Comparison of ENCODE assay signal across 9 cellular contexts in genomic region chr10:30057421-30057841, GRCh38. TPM values are rescaled to one million over a fixed set of nuclear protein-coding genes. Genes with fewer than 3 reads are reported as not detected.
DNase-seq lines count a peak whose midpoint lies in the region; ATAC-seq and TF ChIP-seq lines count a peak whose summit lies in the region.
"Had no signal": no experiment of that assay in that cellular context is flagged by ENCODE, and none has a peak within 500 bp of the region (broad histone marks: within the 10 kb centered on the region; RNA-seq: fewer than 3 reads in every experiment).

No MANE protein-coding gene starts in this region.

- DNase-seq in A673 (ENCODE audit: low spot score), result no peak
- no peak for DNase-seq in endothelial cell (ENCODE audit: low spot score)
- DNase-seq in neural crest cell (ENCODE audit: low read depth, low spot score), result no peak
- DNase-seq in activated CD4-positive, alpha-beta memory T cell treated with anti-CD3 and anti-CD28 coated beads for 36 hours, result no peak
- DNase-seq in activated CD4-positive, alpha-beta T cell treated with anti-CD3 and anti-CD28 coated beads for 36 hours, result no peak
- no peak for DNase-seq in SK-N-DZ (ENCODE audit: low spot score)
- DNase-seq: CD4-positive, alpha-beta T cell had no signal

- H3K27ac ChIP-seq in A673 (ENCODE audit: low read depth, low read length, poor library complexity, severe bottlenecking) (peak overlapping the region; percentile 83), HUES6 (ENCODE audit: low read depth, low read length) (peak overlapping the region; percentile 22; the same call in 1 of the 2 replicates)

- H3K4me3 ChIP-seq in A673 (ENCODE audit: low read depth, low read length, poor library complexity, severe bottlenecking) (peak overlapping the region; percentile 79), HUES6 (ENCODE audit: low read depth, low read length) (peak overlapping the region; percentile 73; the same call in 1 of the 2 replicates)

- H3K36me3 Mint-ChIP-seq in endothelial cell (ENCODE audit: low read depth, unreplicated experiment), result peaks cover 14% of the 10 kb centered on the region
- no peaks in the 10 kb centered on the region for H3K36me3 Mint-ChIP-seq in neural crest cell (ENCODE audit: low read depth)
- no peaks in the 10 kb centered on the region for H3K36me3 Mint-ChIP-seq in activated CD4-positive, alpha-beta memory T cell treated with anti-CD3 and anti-CD28 coated beads for 36 hours
- H3K36me3 Mint-ChIP-seq in activated CD4-positive, alpha-beta T cell treated with anti-CD3 and anti-CD28 coated beads for 36 hours (ENCODE audit: low read depth), result no peaks in the 10 kb centered on the region

- H3K36me3 ChIP-seq in A673 (ENCODE audit: insufficient read depth, low read length, poor library complexity, severe bottlenecking), result peaks cover 6% of the 10 kb centered on the region
- no peaks in the 10 kb centered on the region for H3K36me3 ChIP-seq in HUES6 (ENCODE audit: control insufficient read depth, insufficient read depth, low read length)

- peak overlapping the region; percentile 97 for H3K4me3 Mint-ChIP-seq in endothelial cell (ENCODE audit: unreplicated experiment)
- H3K4me3 Mint-ChIP-seq in neural crest cell, result peak overlapping the region; percentile 83
- H3K4me3 Mint-ChIP-seq in activated CD4-positive, alpha-beta memory T cell treated with anti-CD3 and anti-CD28 coated beads for 36 hours, result no peak overlapping the region
- H3K4me3 Mint-ChIP-seq in activated CD4-positive, alpha-beta T cell treated with anti-CD3 and anti-CD28 coated beads for 36 hours, result no peak overlapping the region

- intact Hi-C loops in A673 (cut with micrococcal nuclease; ENCODE audit: unreplicated experiment), result no loop called here
- intact Hi-C loops in activated CD4-positive, alpha-beta memory T cell treated with anti-CD3 and anti-CD28 coated beads for 36 hours (cut with micrococcal nuclease), result no loop called here
- intact Hi-C loops in activated CD4-positive, alpha-beta T cell treated with anti-CD3 and anti-CD28 coated beads for 36 hours (cut with DNase I, micrococcal nuclease), result no loop called here

- POLR2A ChIA-PET in A673 (lab: Charles Lee; ENCODE audit: low non-redundant PET), result no interaction called here
- POLR2A ChIA-PET in activated CD4-positive, alpha-beta memory T cell treated with anti-CD3 and anti-CD28 coated beads for 36 hours (lab: Charles Lee), result no interaction called here
- POLR2A ChIA-PET in activated CD4-positive, alpha-beta T cell treated with anti-CD3 and anti-CD28 coated beads for 36 hours (lab: Charles Lee), result no interaction called here

- TF ChIP-seq CTCF in A673 (conservative IDR thresholded peaks at IDR 0.05; ENCODE audit: low read depth, low read length), result no peak
- TF ChIP-seq CTCF in endothelial cell (IDR thresholded peaks at IDR 0.05; ENCODE audit: unreplicated experiment), result no peak
- TF ChIP-seq CTCF in neural crest cell (conservative IDR thresholded peaks at IDR 0.05), result no peak

- H3K9me3 ChIP-seq in A673 (ENCODE audit: low read depth, low read length, poor library complexity, severe bottlenecking) (no peaks in the 10 kb centered on the region), HUES6 (ENCODE audit: control insufficient read depth, insufficient read depth, low read depth, low read length) (no peaks in the 10 kb centered on the region)

- H3K27ac Mint-ChIP-seq in endothelial cell (ENCODE audit: unreplicated experiment) (peak overlapping the region; percentile 93), neural crest cell (ENCODE audit: unreplicated experiment) (no peak overlapping the region)
- no peak overlapping the region for H3K27ac Mint-ChIP-seq in activated CD4-positive, alpha-beta memory T cell treated with anti-CD3 and anti-CD28 coated beads for 36 hours
- H3K27ac Mint-ChIP-seq in activated CD4-positive, alpha-beta T cell treated with anti-CD3 and anti-CD28 coated beads for 36 hours, result no peak overlapping the region
- H3K27ac Mint-ChIP-seq: CD4-positive, alpha-beta T cell had no signal

- H3K9me3 Mint-ChIP-seq in endothelial cell (ENCODE audit: unreplicated experiment) (no peaks in the 10 kb centered on the region), neural crest cell (no peaks in the 10 kb centered on the region)
- H3K9me3 Mint-ChIP-seq in activated CD4-positive, alpha-beta memory T cell treated with anti-CD3 and anti-CD28 coated beads for 36 hours, result no peaks in the 10 kb centered on the region
- no peaks in the 10 kb centered on the region for H3K9me3 Mint-ChIP-seq in activated CD4-positive, alpha-beta T cell treated with anti-CD3 and anti-CD28 coated beads for 36 hours (ENCODE audit: low read depth)
- H3K9me3 Mint-ChIP-seq: CD4-positive, alpha-beta T cell had no signal

- H3K27me3 Mint-ChIP-seq in endothelial cell (ENCODE audit: unreplicated experiment) (peaks cover 16% of the 10 kb centered on the region), neural crest cell (ENCODE audit: low read depth) (peaks cover 60% of the 10 kb centered on the region)
- peaks cover 37% of the 10 kb centered on the region for H3K27me3 Mint-ChIP-seq in activated CD4-positive, alpha-beta memory T cell treated with anti-CD3 and anti-CD28 coated beads for 36 hours
- H3K27me3 Mint-ChIP-seq in activated CD4-positive, alpha-beta T cell treated with anti-CD3 and anti-CD28 coated beads for 36 hours, result peaks cover 44% of the 10 kb centered on the region

- H3K27me3 ChIP-seq in A673 (replicated peaks; ENCODE audit: insufficient read depth, low read depth, low read length, poor library complexity) (no peaks in the 10 kb centered on the region), HUES6 (ENCODE audit: control insufficient read depth, insufficient read depth, low read length) (peaks cover 39% of the 10 kb centered on the region)

- H3K4me1 Mint-ChIP-seq in endothelial cell (ENCODE audit: unreplicated experiment), result peaks cover 59% of the 10 kb centered on the region
- H3K4me1 Mint-ChIP-seq in neural crest cell, result peaks cover 19% of the 10 kb centered on the region
- peaks cover 8% of the 10 kb centered on the region for H3K4me1 Mint-ChIP-seq in activated CD4-positive, alpha-beta memory T cell treated with anti-CD3 and anti-CD28 coated beads for 36 hours (ENCODE audit: low read depth)
- peaks cover 5% of the 10 kb centered on the region for H3K4me1 Mint-ChIP-seq in activated CD4-positive, alpha-beta T cell treated with anti-CD3 and anti-CD28 coated beads for 36 hours

- no peak for ATAC-seq in activated CD4-positive, alpha-beta T cell treated with anti-CD3 and anti-CD28 coated beads for 36 hours
- no peak for ATAC-seq in activated CD4-positive, CD25-positive, alpha-beta regulatory T cell treated with anti-CD3 and anti-CD28 coated beads, Interleukin-2, amount 50 U/mL, for 24 hours

- peak overlapping the region; percentile 86 for H3K9ac ChIP-seq in HUES6 (ENCODE audit: low read length)

- CTCF ChIA-PET in A673 (lab: Charles Lee), result no interaction called here
- CTCF ChIA-PET in activated CD4-positive, alpha-beta memory T cell treated with anti-CD3 and anti-CD28 coated beads for 36 hours (lab: Charles Lee), result interaction anchor here (1.0 kb wide), 1 partner anchor 31 kb away, joined by 3 read pairs; no protein-coding TSS in a partner anchor
- CTCF ChIA-PET in activated CD4-positive, alpha-beta T cell treated with anti-CD3 and anti-CD28 coated beads for 36 hours (lab: Charles Lee), result interaction anchor here (0.6 to 1.0 kb wide), 3 partner anchors 13 to 223 kb away, joined by 3 to 5 read pairs (median 3); no protein-coding TSS in a partner anchor

- BruUV-seq in A673 (replicated peaks; lab: Mats Ljungman, UMichigan), result no TSS peak

- peaks cover 56% of the 10 kb centered on the region for H3K4me1 ChIP-seq in A673 (ENCODE audit: insufficient read depth, low read length, poor library complexity, severe bottlenecking)
- peaks cover 34% of the 10 kb centered on the region for H3K4me1 ChIP-seq in HUES6 (ENCODE audit: control insufficient read depth, insufficient read depth, low read length)

RNA-seq across cellular contexts. Expression of gene JCAD, which starts 2.0 kb away (rescaled TPM):
- total RNA-seq in A673 (2021), result 62.0 and 65.8 TPM in 2 replicates
- total RNA-seq in endothelial cell (ENCODE audit: unreplicated experiment), result 234 TPM
- 0.61 and 1.2 TPM in 2 replicates for total RNA-seq in neural crest cell
- under 1 TPM in 1 of 2 experiments, not detected in 1; 0.05 TPM for total RNA-seq in activated CD4-positive, alpha-beta memory T cell treated with anti-CD3 and anti-CD28 coated beads for 36 hours
- total RNA-seq in activated CD4-positive, alpha-beta T cell treated with anti-CD3 and anti-CD28 coated beads for 36 hours, result not detected
- not detected in 2 replicates for polyA plus RNA-seq in SK-N-DZ (2014; cell fraction: cytosol; rRNA removed)
- not detected in 2 replicates for polyA plus RNA-seq in SK-N-DZ (2014; cell fraction: nucleus; rRNA removed)
- total RNA-seq: CD4-positive, alpha-beta T cell had no signal

Comparison
In these comparisons a context has a peak if more than half of its experiments do, and no peak if none do; other contexts are left out.
1. H3K4me3 Mint-ChIP-seq: peak in endothelial cell (single experiment) and neural crest cell (single experiment); none in activated CD4-positive, alpha-beta memory T cell treated with anti-CD3 and anti-CD28 coated beads for 36 hours (single experiment) and activated CD4-positive, alpha-beta T cell treated with anti-CD3 and anti-CD28 coated beads for 36 hours (single experiment).
2. RNA of gene JCAD, which starts 2.0 kb away (total RNA-seq): 234 TPM in endothelial cell (single experiment) and 62.0 to 65.8 TPM in A673; 0.61 to 1.2 TPM in neural crest cell, 0.05 TPM in activated CD4-positive, alpha-beta memory T cell treated with anti-CD3 and anti-CD28 coated beads for 36 hours and not detected in activated CD4-positive, alpha-beta T cell treated with anti-CD3 and anti-CD28 coated beads for 36 hours; every median in the first group is over 10 times any median in the second.